ENCODE assay signal across 24 cellular contexts in genomic region chr14:68135028-68135427, GRCh38.
DNase-seq lines count a peak whose midpoint lies in the region; ATAC-seq and TF ChIP-seq lines count a peak whose summit lies in the region.
"Had no signal": no experiment of that assay in that cellular context is flagged by ENCODE, and none has a peak within 500 bp of the region (broad histone marks: within the 10 kb centered on the region; RNA-seq: fewer than 3 reads in every experiment).

No MANE protein-coding gene starts in this region.

- H3K27ac ChIP-seq in brain microvascular endothelial cell = peak overlapping the region; percentile 38
- H3K27ac ChIP-seq in suprapubic skin = no peak overlapping the region

- no peak for TF ChIP-seq CTCF in natural killer cell (IDR thresholded peaks at IDR 0.05)
- no peak for TF ChIP-seq CTCF in brain microvascular endothelial cell (IDR thresholded peaks at IDR 0.05; ENCODE audit: low read depth, low read length, missing control alignments)
- no peak for TF ChIP-seq CTCF in nephron (IDR thresholded peaks at IDR 0.05; ENCODE audit: unreplicated experiment in 3 of 3)
- no peak for TF ChIP-seq CTCF in suprapubic skin (IDR thresholded peaks at IDR 0.05)

- TF ChIP-seq POLR2A in suprapubic skin (IDR thresholded peaks at IDR 0.05) = no peak

- no peaks in the 10 kb centered on the region for H3K27me3 Mint-ChIP-seq in natural killer cell (ENCODE audit: low read depth in 2 of 2)
- no peaks in the 10 kb centered on the region for H3K27me3 Mint-ChIP-seq in natural killer cell treated with Interleukin-12 subunit alpha and Interleukin-12 subunit beta and Interleukin-15 and Interleukin-18, amount 100 ng/mL, for 72 hours
- H3K27me3 Mint-ChIP-seq in nephron (ENCODE audit: low read depth) = no peaks in the 10 kb centered on the region
- H3K27me3 Mint-ChIP-seq: activated CD4-positive, alpha-beta memory T cell treated with anti-CD3 and anti-CD28 coated beads, Interleukin-2, amount 10 ng/mL, durations not matched to agents 7 days and 5 days; activated naive CD8-positive, alpha-beta T cell; central memory CD8-positive, alpha-beta T cell; naive thymus-derived CD4-positive, alpha-beta T cell; T-cell had no signal

- DNase-seq in natural killer cell (no peak), brain microvascular endothelial cell (no peak), SK-N-DZ (ENCODE audit: low spot score) (no peak), suprapubic skin (ENCODE audit: low spot score in 2 of 2) (no peak), Right ventricle myocardium superior (no peak)
- DNase-seq in natural killer cell treated with Interleukin-12 subunit alpha and Interleukin-12 subunit beta and Interleukin-15 and Interleukin-18, amount 100 ng/mL, for 72 hours (ENCODE audit: low spot score) = no peak
- DNase-seq: activated CD4-positive, alpha-beta memory T cell treated with anti-CD3 and anti-CD28 coated beads, Interleukin-2, amount 10 ng/mL, durations not matched to agents 7 days and 5 days; activated CD4-positive, CD25-positive, alpha-beta regulatory T cell treated with anti-CD3 and anti-CD28 coated beads, Interleukin-2, amount 50 U/mL, for 72 hours; DMS79; GF-D8; naive thymus-derived CD4-positive, alpha-beta T cell; NCI-H187 treated with DMSO at 0.1 percent for 48 hours; NCI-H446; NCI-H82; OCI-M1; SHP77 treated with DMSO at 0.1 percent for 48 hours; T-cell; transverse colon had no signal

- no peaks in the 10 kb centered on the region for H3K9me3 Mint-ChIP-seq in natural killer cell
- no peaks in the 10 kb centered on the region for H3K9me3 Mint-ChIP-seq in natural killer cell treated with Interleukin-12 subunit alpha and Interleukin-12 subunit beta and Interleukin-15 and Interleukin-18, amount 100 ng/mL, for 72 hours
- peaks cover 3% of the 10 kb centered on the region for H3K9me3 Mint-ChIP-seq in nephron
- H3K9me3 Mint-ChIP-seq: activated CD4-positive, alpha-beta memory T cell treated with anti-CD3 and anti-CD28 coated beads, Interleukin-2, amount 10 ng/mL, durations not matched to agents 7 days and 5 days; central memory CD8-positive, alpha-beta T cell; T-cell had no signal

- peaks cover 50% of the 10 kb centered on the region for H3K4me1 ChIP-seq in suprapubic skin

- H3K4me3 Mint-ChIP-seq in natural killer cell = peak overlapping the region; percentile 21
- H3K4me3 Mint-ChIP-seq in natural killer cell treated with Interleukin-12 subunit alpha and Interleukin-12 subunit beta and Interleukin-15 and Interleukin-18, amount 100 ng/mL, for 72 hours = no peak overlapping the region
- H3K4me3 Mint-ChIP-seq in nephron = no peak overlapping the region
- H3K4me3 Mint-ChIP-seq: activated CD4-positive, alpha-beta memory T cell treated with anti-CD3 and anti-CD28 coated beads, Interleukin-2, amount 10 ng/mL, durations not matched to agents 7 days and 5 days; activated naive CD8-positive, alpha-beta T cell; central memory CD8-positive, alpha-beta T cell; naive thymus-derived CD4-positive, alpha-beta T cell; T-cell had no signal

- WGBS in suprapubic skin = 66% methylated on average over 3 of the region's 3 CpGs

- in situ Hi-C loops in brain microvascular endothelial cell (cut with HindIII; ENCODE audit: low pct_ligation_motif_present, low sequenced_read_pairs) = no loop called here

- no peaks in the 10 kb centered on the region for H3K27me3 ChIP-seq in brain microvascular endothelial cell (replicated peaks)
- H3K27me3 ChIP-seq in suprapubic skin = no peaks in the 10 kb centered on the region
- H3K27me3 ChIP-seq: ascending aorta, transverse colon had no signal

- ATAC-seq in natural killer cell = no peak
- ATAC-seq in natural killer cell treated with Interleukin-12 subunit alpha and Interleukin-12 subunit beta and Interleukin-15 and Interleukin-18, amount 100 ng/mL, for 72 hours = no peak
- no peak for ATAC-seq in GM19463 (IDR thresholded peaks at IDR 0.05; ENCODE audit: unreplicated experiment)
- ATAC-seq in Right ventricle myocardium superior (ENCODE audit: poor library complexity) = no peak
- ATAC-seq: naive thymus-derived CD4-positive, alpha-beta T cell; T-cell had no signal

- no peaks in the 10 kb centered on the region for H3K36me3 ChIP-seq in brain microvascular endothelial cell (replicated peaks)
- no peaks in the 10 kb centered on the region for H3K36me3 ChIP-seq in suprapubic skin
- H3K36me3 ChIP-seq: ascending aorta, HAP-1, transverse colon had no signal

- H3K4me1 Mint-ChIP-seq in natural killer cell = no peaks in the 10 kb centered on the region
- peaks cover 0 to 7% of the 10 kb centered on the region in 2 donors for H3K4me1 Mint-ChIP-seq in natural killer cell treated with Interleukin-12 subunit alpha and Interleukin-12 subunit beta and Interleukin-15 and Interleukin-18, amount 100 ng/mL, for 72 hours (ENCODE audit: low read depth in 2 of 2)
- H3K4me1 Mint-ChIP-seq in nephron = peaks cover 55% of the 10 kb centered on the region

- no peak for TF ChIP-seq EP300 in suprapubic skin (IDR thresholded peaks at IDR 0.05)

- H3K36me3 Mint-ChIP-seq in natural killer cell (no peaks in the 10 kb centered on the region), nephron (ENCODE audit: low read depth) (no peaks in the 10 kb centered on the region)
- no peaks in the 10 kb centered on the region for H3K36me3 Mint-ChIP-seq in natural killer cell treated with Interleukin-12 subunit alpha and Interleukin-12 subunit beta and Interleukin-15 and Interleukin-18, amount 100 ng/mL, for 72 hours
- H3K36me3 Mint-ChIP-seq: T-cell had no signal

- H3K4me3 ChIP-seq in brain microvascular endothelial cell (ENCODE audit: low read depth, low read length) (no peak overlapping the region), suprapubic skin (no peak overlapping the region)
- H3K4me3 ChIP-seq: ascending aorta, HAP-1, transverse colon had no signal

- intact Hi-C loops in natural killer cell (cut with micrococcal nuclease) = no loop called here
- intact Hi-C loops in Right ventricle myocardium superior (cut with DNase I) = no loop called here

- H3K9me3 ChIP-seq in suprapubic skin = no peaks in the 10 kb centered on the region
- H3K9me3 ChIP-seq: ascending aorta, HAP-1, transverse colon had no signal

- no peak overlapping the region for H3K27ac Mint-ChIP-seq in natural killer cell
- H3K27ac Mint-ChIP-seq in natural killer cell treated with Interleukin-12 subunit alpha and Interleukin-12 subunit beta and Interleukin-15 and Interleukin-18, amount 100 ng/mL, for 72 hours = no peak overlapping the region
- peak overlapping the region; percentile 21 to 82 (median 65) for H3K27ac Mint-ChIP-seq in nephron
- H3K27ac Mint-ChIP-seq: activated CD4-positive, alpha-beta memory T cell treated with anti-CD3 and anti-CD28 coated beads, Interleukin-2, amount 10 ng/mL, durations not matched to agents 7 days and 5 days; activated naive CD8-positive, alpha-beta T cell; naive thymus-derived CD4-positive, alpha-beta T cell had no signal

Comparison
In these comparisons a context has a peak if more than half of its experiments do, and no peak if none do; other contexts are left out.
1. H3K27ac Mint-ChIP-seq: peak in nephron (3 of 3); none in natural killer cell (0 of 2) and natural killer cell treated with Interleukin-12 subunit alpha and Interleukin-12 subunit beta and Interleukin-15 and Interleukin-18, amount 100 ng/mL, for 72 hours (0 of 2).